Comparison of ENCODE assay signal across 8 cellular contexts in genomic region chr18:63237911-63238710, GRCh38.
DNase-seq lines count a peak whose midpoint lies in the region; ATAC-seq and TF ChIP-seq lines count a peak whose summit lies in the region.

No MANE protein-coding gene starts in this region.

- no peak overlapping the region for H3K4me3 ChIP-seq in CD4-positive, CD25-positive, alpha-beta regulatory T cell (ENCODE audit: low read depth, low read length)
- H3K4me3 ChIP-seq in fibroblast of lung (replicated peaks in 1 of 4; ENCODE audit: control extremely low read depth in 1 of 4, insufficient read depth in 1 of 4, low read depth in 3 of 4, low read length in 4 of 4) = peak overlapping the region; percentile 9 to 52 (median 28)

- TF ChIP-seq CTCF in fibroblast of lung (conservative IDR thresholded peaks at IDR 0.05 in 1 of 2, IDR thresholded peaks at IDR 0.05 in 1 of 2; ENCODE audit: low read depth in 1 of 2, low read length in 2 of 2) (no peak), neural crest cell (conservative IDR thresholded peaks at IDR 0.05) (no peak)

- no peak for DNase-seq in CD4-positive, CD25-positive, alpha-beta regulatory T cell
- DNase-seq in RKO (ENCODE audit: low spot score) (peak; percentile 54), fibroblast of lung (ENCODE audit: low read depth in 2 of 2) (peak; percentile 95 to 96), neural crest cell (ENCODE audit: low read depth, low spot score) (peak; percentile 8), KBM-7 (no peak), NCI-H2171 (lab: John Stamatoyannopoulos, UW) (no peak)

- peak overlapping the region; percentile 34 for H3K9ac ChIP-seq in fibroblast of lung (ENCODE audit: insufficient read depth, low read length)

- no peaks in the 10 kb centered on the region for H3K27me3 ChIP-seq in CD4-positive, CD25-positive, alpha-beta regulatory T cell (ENCODE audit: control insufficient read depth, insufficient read depth, low read length)
- H3K27me3 ChIP-seq in fibroblast of lung (ENCODE audit: control insufficient read depth, insufficient read depth, low read length) = no peaks in the 10 kb centered on the region

- H3K9me3 Mint-ChIP-seq in CD4-positive, CD25-positive, alpha-beta regulatory T cell = peaks cover 0 to 5% (median 0%) of the 10 kb centered on the region in 7 donors
- H3K9me3 Mint-ChIP-seq in neural crest cell = no peaks in the 10 kb centered on the region

- peaks cover 39% of the 10 kb centered on the region for H3K36me3 ChIP-seq in CD4-positive, CD25-positive, alpha-beta regulatory T cell (ENCODE audit: control insufficient read depth, insufficient read depth, low read length)
- H3K36me3 ChIP-seq in fibroblast of lung (ENCODE audit: control insufficient read depth, insufficient read depth, low read length) = no peaks in the 10 kb centered on the region

- H4K20me1 ChIP-seq in fibroblast of lung (ENCODE audit: control insufficient read depth, extremely low read depth, insufficient read depth, low read length) = no peaks in the 10 kb centered on the region

- H3K79me2 ChIP-seq in fibroblast of lung (ENCODE audit: control insufficient read depth, insufficient read depth, low read length) = no peaks in the 10 kb centered on the region

- no peaks in the 10 kb centered on the region for H3K9me3 ChIP-seq in CD4-positive, CD25-positive, alpha-beta regulatory T cell (ENCODE audit: control insufficient read depth in 2 of 2, low read length in 2 of 2)
- no peaks in the 10 kb centered on the region for H3K9me3 ChIP-seq in fibroblast of lung (ENCODE audit: control insufficient read depth, insufficient read depth, low read depth, low read length)

- peaks cover 59% of the 10 kb centered on the region for H3K36me3 Mint-ChIP-seq in CD4-positive, CD25-positive, alpha-beta regulatory T cell
- H3K36me3 Mint-ChIP-seq in neural crest cell (ENCODE audit: low read depth) = no peaks in the 10 kb centered on the region

- H3K4me1 ChIP-seq in CD4-positive, CD25-positive, alpha-beta regulatory T cell (ENCODE audit: control insufficient read depth, insufficient read depth, low read length, poor library complexity, severe bottlenecking) = peaks cover 19% of the 10 kb centered on the region
- H3K4me1 ChIP-seq in fibroblast of lung (ENCODE audit: control insufficient read depth, extremely low read depth, insufficient read depth, low read length) = peaks cover 9% of the 10 kb centered on the region

- H3K4me2 ChIP-seq in fibroblast of lung (ENCODE audit: extremely low read depth, insufficient read depth, low read length) = peak overlapping the region; percentile 89

- H3K4me1 Mint-ChIP-seq in CD4-positive, CD25-positive, alpha-beta regulatory T cell = peaks cover 53 to 77% (median 65%) of the 10 kb centered on the region in 4 donors
- H3K4me1 Mint-ChIP-seq in neural crest cell = peaks cover 35% of the 10 kb centered on the region

- peak overlapping the region; percentile 64 to 79 (median 73) for H3K27ac Mint-ChIP-seq in CD4-positive, CD25-positive, alpha-beta regulatory T cell
- peak overlapping the region; percentile 92 for H3K27ac Mint-ChIP-seq in neural crest cell (ENCODE audit: unreplicated experiment)

- no peaks in the 10 kb centered on the region for H3K27me3 Mint-ChIP-seq in CD4-positive, CD25-positive, alpha-beta regulatory T cell
- H3K27me3 Mint-ChIP-seq in neural crest cell (ENCODE audit: low read depth) = no peaks in the 10 kb centered on the region

- in situ Hi-C loops in KBM-7 (cut with MboI; ENCODE audit: low pct_unique_long_range_greater_than_20kb, low sequenced_read_pairs) = no loop called here

- ATAC-seq in CD4-positive, CD25-positive, alpha-beta regulatory T cell (ENCODE audit: low read depth in 2 of 2) = no peak
- ATAC-seq in GM21390 (IDR thresholded peaks at IDR 0.05; ENCODE audit: unreplicated experiment) = no peak
- ATAC-seq in HG03439 (IDR thresholded peaks at IDR 0.05; ENCODE audit: unreplicated experiment) = no peak

- no peak overlapping the region for H3K4me3 Mint-ChIP-seq in CD4-positive, CD25-positive, alpha-beta regulatory T cell
- peak overlapping the region; percentile 3 for H3K4me3 Mint-ChIP-seq in neural crest cell

- peak overlapping the region; percentile 81 for H2AFZ ChIP-seq in fibroblast of lung (ENCODE audit: low read length)

- H3K27ac ChIP-seq in CD4-positive, CD25-positive, alpha-beta regulatory T cell (ENCODE audit: insufficient read depth, low read length, poor library complexity, severe bottlenecking) = no peak overlapping the region
- peak overlapping the region; percentile 80 for H3K27ac ChIP-seq in fibroblast of lung (ENCODE audit: insufficient read depth, low read length)

Comparison
In these comparisons a context has a peak if more than half of its experiments do, and no peak if none do; other contexts are left out.
1. DNase-seq: peak in RKO (single experiment), fibroblast of lung (2 of 2) and neural crest cell (single experiment); none in CD4-positive, CD25-positive, alpha-beta regulatory T cell (0 of 3), KBM-7 (single experiment) and NCI-H2171 (single experiment).